8 cellular contexts compared by ENCODE assay signal in genomic region chrX:85084770-85085393, GRCh38.
A peak's percentile ranks its signal among the peaks of the same experiment; 100 is the strongest.
DNase-seq lines count a peak whose midpoint lies in the region; ATAC-seq, FAIRE-seq and TF ChIP-seq lines count a peak whose summit lies in the region.

No MANE protein-coding gene starts in this region.

- TF ChIP-seq CTCF in cardiac muscle cell (IDR thresholded peaks at IDR 0.05; ENCODE audit: low read depth, low read length) (peak; percentile 69), K562 (IDR thresholded peaks at IDR 0.05 in 2 of 3, conservative IDR thresholded peaks at IDR 0.05 in 1 of 3; ENCODE audit: insufficient read depth in 2 of 3, low read depth in 1 of 3, low read length in 3 of 3) (peak; percentile 33 to 55 (median 39); a peak in 3 of 6 replicates), vagina (IDR thresholded peaks at IDR 0.05) (peak; percentile 37 to 46 (median 40))

- 40% methylated on average over 2 of the region's 2 CpGs for WGBS in K562 (ENCODE audit: insufficient coverage, low coverage, missing lambda C conversion rate)

- no peaks in the 10 kb centered on the region for H3K9me1 ChIP-seq in K562 (ENCODE audit: control insufficient read depth, insufficient read depth, low read length)

- POLR2A ChIA-PET in K562 (lab: Yijun Ruan, JAX) = interaction anchor here (0.6 kb wide), 1 partner anchor 16 kb away, joined by 3 read pairs; no protein-coding TSS in a partner anchor

- BruUV-seq in K562 (replicated peaks; lab: Mats Ljungman, UMichigan) = no TSS peak

- no peak for TF ChIP-seq EP300 in K562 (IDR thresholded peaks at IDR 0.05; ENCODE audit: low read length)

- no peaks in the 10 kb centered on the region for H3K79me2 ChIP-seq in K562 (ENCODE audit: control insufficient read depth, insufficient read depth, low read length)

- H3K27me3 ChIP-seq in cardiac muscle cell (no peaks in the 10 kb centered on the region), K562 (ENCODE audit: control insufficient read depth in 2 of 2, insufficient read depth in 2 of 2, low read length in 2 of 2) (no peaks in the 10 kb centered on the region), vagina (no peaks in the 10 kb centered on the region)

- intact Hi-C loops in left ventricle myocardium superior (cut with micrococcal nuclease) = no loop called here
- intact Hi-C loops in K562 (cut with micrococcal nuclease) = loop anchor here (2.0 kb wide), 1 partner anchor 24 kb away; no protein-coding TSS in a partner anchor
- intact Hi-C loops in vagina (cut with DNase I) = no loop called here

- TF ChIP-seq RAD21 in K562 (CRISPR knock-in tag; conservative IDR thresholded peaks at IDR 0.05 in 1 of 2, IDR thresholded peaks at IDR 0.05 in 1 of 2) = peak; percentile 30 to 47

- no peak overlapping the region for H3K4me3 ChIP-seq in cardiac muscle cell
- H3K4me3 ChIP-seq in K562 = no peak overlapping the region
- H3K4me3 ChIP-seq in vagina = no peak overlapping the region

- no peaks in the 10 kb centered on the region for H3K9me3 ChIP-seq in cardiac muscle cell (ENCODE audit: low read depth)
- no peaks in the 10 kb centered on the region for H3K9me3 ChIP-seq in K562 (replicated peaks; ENCODE audit: control insufficient read depth, insufficient read depth, low read depth, low read length)
- H3K9me3 ChIP-seq in vagina = no peaks in the 10 kb centered on the region

- in situ Hi-C loops in K562 (cut with MboI) = no loop called here

- H3K4me1 ChIP-seq in cardiac muscle cell (ENCODE audit: low read depth) = peaks cover 8% of the 10 kb centered on the region
- no peaks in the 10 kb centered on the region for H3K4me1 ChIP-seq in K562 (replicated peaks in 1 of 2; ENCODE audit: control insufficient read depth in 2 of 2, insufficient read depth in 2 of 2, low read length in 2 of 2)
- no peaks in the 10 kb centered on the region for H3K4me1 ChIP-seq in vagina

- TF ChIP-seq POLR2A in K562 (conservative IDR thresholded peaks at IDR 0.05) (no peak), vagina (IDR thresholded peaks at IDR 0.05) (no peak)

- ATAC-seq in left ventricle myocardium superior (no peak), GM21786 (IDR thresholded peaks at IDR 0.05; ENCODE audit: unreplicated experiment) (peak; percentile 89), K562 (peak; percentile 70; the same call in 2 of the 3 replicates)

- CTCF ChIA-PET in K562 (lab: Yijun Ruan, JAX; ENCODE audit: low intra/inter-chr PET ratio) = interaction anchor here (0.6 to 1.0 kb wide), 2 partner anchors 459 to 499 kb away, joined by 3 read pairs; no protein-coding TSS in a partner anchor

- DNase-seq in cardiac muscle cell (ENCODE audit: low read depth in 1 of 2, low spot score in 1 of 2) (peak; percentile 17 to 40), left ventricle myocardium superior (no peak), M059J (ENCODE audit: low read depth) (peak; percentile 28), K562 (ENCODE audit: extremely low read depth in 1 of 4, low spot score in 3 of 4) (peak; percentile 23 to 49 (median 42)), kidney glomerular epithelial cell (lab: John Stamatoyannopoulos, UW) (peak; percentile 2), vagina (ENCODE audit: extremely low spot score in 2 of 2) (no peak), OCI-M2 (lab: John Stamatoyannopoulos, UW; ENCODE audit: unreplicated experiment) (no peak)

- FAIRE-seq in K562 (lab: Jason Lieb, UNC) = no peak

- H3K27ac ChIP-seq in cardiac muscle cell = no peak overlapping the region
- H3K27ac ChIP-seq in K562 (ENCODE audit: extremely low read depth, low read depth, low read length) = no peak overlapping the region
- no peak overlapping the region for H3K27ac ChIP-seq in vagina

- no peaks in the 10 kb centered on the region for H4K20me1 ChIP-seq in K562 (replicated peaks; ENCODE audit: control insufficient read depth, insufficient read depth, low read length)

- H3K36me3 ChIP-seq in cardiac muscle cell = no peaks in the 10 kb centered on the region
- H3K36me3 ChIP-seq in K562 (ENCODE audit: control insufficient read depth, insufficient read depth, low read length) = peaks cover 4% of the 10 kb centered on the region; the same call in 2 of the 3 replicates
- no peaks in the 10 kb centered on the region for H3K36me3 ChIP-seq in vagina

- no peak overlapping the region for H2AFZ ChIP-seq in K562 (ENCODE audit: low read depth, low read length)

- no peak overlapping the region for H3K9ac ChIP-seq in K562 (ENCODE audit: insufficient read depth in 1 of 2, low read depth in 2 of 2, low read length in 2 of 2)

- H3K4me2 ChIP-seq in K562 (ENCODE audit: insufficient read depth, low read length) = no peak overlapping the region

TF ChIP-seq in K562, 482 proteins besides CTCF, POLR2A, EP300 and RAD21 (continues in another document):
- TF ChIP-seq RBM39 (optimal IDR thresholded peaks at IDR 0.05; ENCODE audit: low read depth, low read length) = no peak
- TF ChIP-seq AFF1 (IDR thresholded peaks at IDR 0.05; ENCODE audit: low read depth in 1 of 2, partially characterized antibody in 2 of 2) = no peak
- no peak for TF ChIP-seq ZBTB26 (CRISPR knock-in tag; IDR thresholded peaks at IDR 0.05)
- no peak for TF ChIP-seq NFXL1 (CRISPR knock-in tag; IDR thresholded peaks at IDR 0.05)
- TF ChIP-seq, protein P1, sequence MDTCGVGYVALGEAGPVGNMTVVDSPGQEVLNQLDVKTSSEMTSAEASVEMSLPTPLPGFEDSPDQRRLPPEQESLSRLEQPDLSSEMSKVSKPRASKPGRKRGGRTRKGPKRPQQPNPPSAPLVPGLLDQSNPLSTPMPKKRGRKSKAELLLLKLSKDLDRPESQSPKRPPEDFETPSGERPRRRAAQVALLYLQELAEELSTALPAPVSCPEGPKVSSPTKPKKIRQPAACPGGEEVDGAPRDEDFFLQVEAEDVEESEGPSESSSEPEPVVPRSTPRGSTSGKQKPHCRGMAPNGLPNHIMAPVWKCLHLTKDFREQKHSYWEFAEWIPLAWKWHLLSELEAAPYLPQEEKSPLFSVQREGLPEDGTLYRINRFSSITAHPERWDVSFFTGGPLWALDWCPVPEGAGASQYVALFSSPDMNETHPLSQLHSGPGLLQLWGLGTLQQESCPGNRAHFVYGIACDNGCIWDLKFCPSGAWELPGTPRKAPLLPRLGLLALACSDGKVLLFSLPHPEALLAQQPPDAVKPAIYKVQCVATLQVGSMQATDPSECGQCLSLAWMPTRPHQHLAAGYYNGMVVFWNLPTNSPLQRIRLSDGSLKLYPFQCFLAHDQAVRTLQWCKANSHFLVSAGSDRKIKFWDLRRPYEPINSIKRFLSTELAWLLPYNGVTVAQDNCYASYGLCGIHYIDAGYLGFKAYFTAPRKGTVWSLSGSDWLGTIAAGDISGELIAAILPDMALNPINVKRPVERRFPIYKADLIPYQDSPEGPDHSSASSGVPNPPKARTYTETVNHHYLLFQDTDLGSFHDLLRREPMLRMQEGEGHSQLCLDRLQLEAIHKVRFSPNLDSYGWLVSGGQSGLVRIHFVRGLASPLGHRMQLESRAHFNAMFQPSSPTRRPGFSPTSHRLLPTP (IDR thresholded peaks at IDR 0.05; ENCODE audit: borderline replicate concordance, extremely low read depth, insufficient read length) = no peak
- no peak for TF ChIP-seq KLF10 (CRISPR knock-in tag; IDR thresholded peaks at IDR 0.05)
- no peak for TF ChIP-seq ZBTB7A (IDR thresholded peaks at IDR 0.05; ENCODE audit: borderline replicate concordance, control insufficient read depth, low read depth, low read length)
- TF ChIP-seq SMARCA5 (IDR thresholded peaks at IDR 0.05) = no peak
- no peak for TF ChIP-seq CC2D1A (IDR thresholded peaks at IDR 0.05)
- no peak for TF ChIP-seq IRF2 (CRISPR knock-in tag; IDR thresholded peaks at IDR 0.05)
- TF ChIP-seq CBFA2T3 (IDR thresholded peaks at IDR 0.05) = no peak
- no peak for TF ChIP-seq YBX1 (IDR thresholded peaks at IDR 0.05)
- no peak for TF ChIP-seq PHF21A (IDR thresholded peaks at IDR 0.05; ENCODE audit: borderline replicate concordance, low read depth)

Comparison
In these comparisons a context has a peak if more than half of its experiments do, and no peak if none do; other contexts are left out.
1. DNase-seq: peak in cardiac muscle cell (2 of 2), M059J (single experiment), K562 (4 of 4) and kidney glomerular epithelial cell (single experiment); none in left ventricle myocardium superior (single experiment), vagina (0 of 2) and OCI-M2 (single experiment).
2. Peak in every context shown above with its lines, with median percentiles within 50 percentile points of each other: CTCF ChIP-seq.